In the genomic region with DNA sequence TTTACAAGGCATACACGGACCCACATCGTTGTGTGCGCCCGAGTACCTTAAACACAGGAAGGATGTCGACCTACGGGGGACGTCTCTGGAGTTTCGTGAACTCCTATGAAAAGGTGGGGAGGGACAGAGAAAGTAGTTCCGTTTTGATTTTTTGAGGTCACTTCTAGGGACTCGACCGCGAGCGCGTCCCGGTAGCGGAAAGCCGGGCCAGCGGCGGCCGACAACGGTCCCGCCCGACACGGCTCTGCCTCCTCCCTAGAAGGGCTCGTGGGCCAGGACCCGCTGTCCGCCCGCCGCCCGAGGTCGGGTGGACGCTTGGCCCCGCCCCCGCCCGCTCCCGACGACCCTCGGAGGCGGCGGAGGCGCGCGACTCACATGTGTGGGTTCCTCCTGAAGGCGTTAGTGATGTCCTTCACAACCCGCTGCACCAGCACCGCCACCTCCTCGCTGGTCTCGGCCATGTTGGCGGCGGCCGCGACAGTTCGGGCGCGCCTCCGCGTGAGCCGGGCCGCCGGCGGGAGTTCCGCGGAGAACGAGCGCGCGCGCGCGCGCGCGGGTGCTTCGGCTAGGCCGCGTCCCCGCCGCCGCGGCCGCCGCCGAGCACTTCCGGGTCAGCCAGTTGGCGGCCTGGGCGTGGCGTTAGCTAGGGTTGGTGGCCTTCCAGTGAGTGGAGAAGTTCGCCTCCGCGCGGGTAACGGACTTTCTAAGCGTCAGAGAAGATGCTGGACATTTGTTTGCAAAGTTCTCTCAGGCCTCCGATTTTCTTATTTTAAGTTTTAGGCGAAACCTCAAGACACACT, we compare ENCODE assay signal across 8 cellular contexts. TPM values are rescaled to one million over a fixed set of nuclear protein-coding genes. Genes with fewer than 3 reads are reported as not detected.
DNase-seq lines count a peak whose midpoint lies in the region; ATAC-seq and TF ChIP-seq lines count a peak whose summit lies in the region.

A gene with protein sequence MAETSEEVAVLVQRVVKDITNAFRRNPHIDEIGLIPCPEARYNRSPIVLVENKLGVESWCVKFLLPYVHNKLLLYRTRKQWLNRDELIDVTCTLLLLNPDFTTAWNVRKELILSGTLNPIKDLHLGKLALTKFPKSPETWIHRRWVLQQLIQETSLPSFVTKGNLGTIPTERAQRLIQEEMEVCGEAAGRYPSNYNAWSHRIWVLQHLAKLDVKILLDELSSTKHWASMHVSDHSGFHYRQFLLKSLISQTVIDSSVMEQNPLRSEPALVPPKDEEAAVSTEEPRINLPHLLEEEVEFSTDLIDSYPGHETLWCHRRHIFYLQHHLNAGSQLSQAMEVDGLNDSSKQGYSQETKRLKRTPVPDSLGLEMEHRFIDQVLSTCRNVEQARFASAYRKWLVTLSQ (minus strand): TSS at position 534 of the 800 bp plus-strand sequence. CDS start 73 bp downstream, at position 461.

- no peaks in the 10 kb centered on the region for H3K9me3 Mint-ChIP-seq in chondrocyte (ENCODE audit: low read depth)

- peak within 1 kb of the TSS; percentile 74 for H3K4me3 ChIP-seq in kidney epithelial cell (ENCODE audit: low read depth, low read length)

- H3K27me3 Mint-ChIP-seq in chondrocyte (ENCODE audit: low read depth): no peaks in the 10 kb centered on the region

- H3K27ac Mint-ChIP-seq in chondrocyte (ENCODE audit: unreplicated experiment): peak within 1 kb of the TSS; percentile 92

- peaks cover 26% of the 10 kb centered on the region for H3K4me1 Mint-ChIP-seq in chondrocyte (ENCODE audit: low read depth)

- TF ChIP-seq CTCF in chondrocyte (IDR thresholded peaks at IDR 0.05) (no peak), kidney epithelial cell (IDR thresholded peaks at IDR 0.05; ENCODE audit: insufficient read depth, low read length, poor library complexity, severe bottlenecking) (no peak)

- no peaks in the 10 kb centered on the region for H3K36me3 ChIP-seq in kidney epithelial cell (ENCODE audit: control insufficient read depth, insufficient read depth, low read length)

- TF ChIP-seq POLR2A in GM19193 (IDR thresholded peaks at IDR 0.05; ENCODE audit: extremely low read depth, insufficient read depth, insufficient read length): peak; percentile 96

- no peaks in the 10 kb centered on the region for H3K36me3 Mint-ChIP-seq in chondrocyte (ENCODE audit: low read depth)

- peak; percentile 91 for ATAC-seq in HG03432 (IDR thresholded peaks at IDR 0.05; ENCODE audit: unreplicated experiment)

- H3K4me3 Mint-ChIP-seq in chondrocyte (ENCODE audit: unreplicated experiment): peak within 1 kb of the TSS; percentile 91

- H3K27me3 ChIP-seq in kidney epithelial cell (ENCODE audit: control insufficient read depth, insufficient read depth, low read length): no peaks in the 10 kb centered on the region

- DNase-seq in AML-193 (lab: John Stamatoyannopoulos, UW) (peak; percentile 84 to 88), NCI-H460 (ENCODE audit: extremely low read depth, low read depth) (peak; percentile 86), chondrocyte (ENCODE audit: low spot score) (peak; percentile 95), kidney epithelial cell (ENCODE audit: low read depth) (peak; percentile 61)
- peak; percentile 79 to 87 for DNase-seq in activated CD4-positive, alpha-beta T cell treated with anti-CD3 and anti-CD28 coated beads for 24 hours (ENCODE audit: low read depth in 2 of 2)
- DNase-seq in stimulated activated CD4-positive, alpha-beta T cell treated with anti-CD3 and anti-CD28 coated beads, Interleukin-15, amount 100 ng/mL, for 24 hours: peak; percentile 94

RNA-seq across cellular contexts. Expression of the gene that starts here (rescaled TPM):
- 77.1 and 85.4 TPM in 2 replicates for total RNA-seq in NCI-H460 (2014; rRNA removed; shearing (Covaris generic))
- 57.8 and 106 TPM in 2 replicates for polyA plus RNA-seq in NCI-H460 (2014; cell fraction: nucleus; rRNA removed)
- 48.2 to 57.5 TPM (median 52.4 TPM) in 3 replicates for total RNA-seq in chondrocyte
- 54.4 and 59.7 TPM in 2 replicates for total RNA-seq in kidney epithelial cell

Comparison
In these comparisons a context has a peak if more than half of its experiments do, and no peak if none do; other contexts are left out.
1. Peak in every context shown above with its lines: DNase-seq, ATAC-seq and H3K4me3 ChIP-seq.